Comparison of ENCODE assay signal across 19 cellular contexts in genomic region chr17:49729074-49729473, GRCh38. TPM values are rescaled to one million over a fixed set of nuclear protein-coding genes. Genes with fewer than 3 reads are reported as not detected.
A peak's percentile ranks its signal among the peaks of the same experiment; 100 is the strongest.
DNase-seq lines count a peak whose midpoint lies in the region; ATAC-seq, FAIRE-seq and TF ChIP-seq lines count a peak whose summit lies in the region.
"Had no signal": no experiment of that assay in that cellular context is flagged by ENCODE, and none has a peak within 500 bp of the region (broad histone marks: within the 10 kb centered on the region; RNA-seq: fewer than 3 reads in every experiment).

No MANE protein-coding gene starts in this region.

- no peaks in the 10 kb centered on the region for H3K27me3 Mint-ChIP-seq in activated T-cell treated with anti-CD3 and anti-CD28 coated beads, Interleukin-2, amount 50 U/mL, for 24 hours
- H3K27me3 Mint-ChIP-seq in activated T-cell treated with anti-CD3 and anti-CD28 coated beads, Interleukin-2, amount 50 U/mL, for 4 hours (ENCODE audit: low read depth), result no peaks in the 10 kb centered on the region
- H3K27me3 Mint-ChIP-seq in activated T-helper 1 cell treated with anti-CD3 and anti-CD28 coated beads, Interleukin-12 subunit alpha, Interleukin-12 subunit beta, Interleukin-2, Interleukin-4 antibody, amounts not matched to agents 30 ng/mL and 10 ng/mL and 1 ng/mL, durations not matched to agents 14 hours and 24 hours and 36 hours (ENCODE audit: insufficient read depth), result no peaks in the 10 kb centered on the region
- peaks cover 2% of the 10 kb centered on the region for H3K27me3 Mint-ChIP-seq in glutamatergic neuron (ENCODE audit: unreplicated experiment)

- 89 to 93% (median 92%) methylated on average over 3 of the region's 3 CpGs for WGBS in stomach, 5 donors
- WGBS in HepG2 (ENCODE audit: low lambda C conversion rate), result 95% methylated on average over 3 of the region's 3 CpGs

- no TSS peak for BruUV-seq in HepG2 (replicated peaks; lab: Mats Ljungman, UMichigan)

- TF ChIP-seq EP300 in stomach (IDR thresholded peaks at IDR 0.05) (no peak), HepG2 (IDR thresholded peaks at IDR 0.05; ENCODE audit: low read depth in 2 of 2, low read length in 2 of 2) (no peak), HepG2 (CRISPR knock-in tag; IDR thresholded peaks at IDR 0.05; ENCODE audit: borderline replicate concordance) (no peak)

- FAIRE-seq in HepG2 (lab: Jason Lieb, UNC), result no peak
- FAIRE-seq: A549, bronchial epithelial cell, endometrium, kidney had no signal

- H3K4me3 ChIP-seq in muscle layer of colon (ENCODE audit: low read depth in 1 of 2, low read length in 2 of 2) (no peak overlapping the region), stomach (no peak overlapping the region), HepG2 (replicated peaks in 1 of 3; ENCODE audit: insufficient read depth in 1 of 3, low read depth in 2 of 3, low read length in 3 of 3) (no peak overlapping the region)
- H3K4me3 ChIP-seq: A549, mucosa of descending colon, Peyer's patch had no signal

- H3K9ac ChIP-seq in muscle layer of colon (ENCODE audit: low read length) (no peak overlapping the region), HepG2 (ENCODE audit: insufficient read depth, low read depth, low read length) (no peak overlapping the region)

- DNase-seq in activated T-cell treated with anti-CD3 and anti-CD28 coated beads, Interleukin-2, amount 50 U/mL, for 24 hours, result no peak
- DNase-seq in activated T-cell treated with anti-CD3 and anti-CD28 coated beads, Interleukin-2, amount 50 U/mL, for 4 hours, result no peak
- DNase-seq in activated T-helper 1 cell treated with anti-CD3 and anti-CD28 coated beads, Interleukin-12 subunit alpha, Interleukin-12 subunit beta, Interleukin-2, Interleukin-4 antibody, amounts not matched to agents 30 ng/mL and 10 ng/mL and 1 ng/mL, durations not matched to agents 14 hours and 24 hours and 36 hours (ENCODE audit: low spot score), result no peak
- DNase-seq in stomach, result no peak
- no peak for DNase-seq in glutamatergic neuron
- no peak for DNase-seq in HepG2 (ENCODE audit: low spot score)
- DNase-seq in AG08395 (ENCODE audit: low spot score), result no peak
- DNase-seq: activated CD4-positive, alpha-beta T cell treated with anti-CD3 and anti-CD28 coated beads for 48 hours; activated effector memory CD4-positive, alpha-beta T cell treated with Interleukin-2 at 50 U/mL for 16 hours; kidney; mucosa of descending colon; NCI-H1694 treated with DMSO at 0.1 percent for 48 hours; NCI-H524; Peyer's patch; stimulated activated CD4-positive, alpha-beta T cell treated with anti-CD3 and anti-CD28 coated beads, Interleukin-2, amount 100 ng/mL, for 48 hours had no signal

- H3K4me1 ChIP-seq in muscle layer of colon (ENCODE audit: insufficient read depth, low read length), result peaks cover 69% of the 10 kb centered on the region
- peaks cover 9 to 51% (median 32%) of the 10 kb centered on the region in 4 donors for H3K4me1 ChIP-seq in stomach
- H3K4me1 ChIP-seq in HepG2 (ENCODE audit: insufficient read depth, low read length), result no peaks in the 10 kb centered on the region
- H3K4me1 ChIP-seq: A549 had no signal

- H3K27ac Mint-ChIP-seq in activated T-cell treated with anti-CD3 and anti-CD28 coated beads, Interleukin-2, amount 50 U/mL, for 24 hours, result peak overlapping the region; percentile 79
- H3K27ac Mint-ChIP-seq in activated T-helper 1 cell treated with anti-CD3 and anti-CD28 coated beads, Interleukin-12 subunit alpha, Interleukin-12 subunit beta, Interleukin-2, Interleukin-4 antibody, amounts not matched to agents 30 ng/mL and 10 ng/mL and 1 ng/mL, durations not matched to agents 14 hours and 24 hours and 36 hours, result peak overlapping the region; percentile 64
- H3K27ac Mint-ChIP-seq in glutamatergic neuron (ENCODE audit: unreplicated experiment), result no peak overlapping the region

- H2AFZ ChIP-seq in HepG2 (ENCODE audit: low read length), result no peak overlapping the region

- POLR2A ChIA-PET in HepG2 (lab: Yijun Ruan, JAX), result no interaction called here

- TF ChIP-seq POLR2A in stomach (IDR thresholded peaks at IDR 0.05) (no peak), HepG2 (IDR thresholded peaks at IDR 0.05; ENCODE audit: insufficient read depth in 1 of 2, low read depth in 2 of 2, low read length in 2 of 2) (no peak)

- in situ Hi-C loops in HepG2 (cut with HindIII; ENCODE audit: extremely low pct_ligation_motif_present, low pct_unique_long_range_greater_than_20kb), result no loop called here

- no peak overlapping the region for H3K4me3 Mint-ChIP-seq in activated T-cell treated with anti-CD3 and anti-CD28 coated beads, Interleukin-2, amount 50 U/mL, for 24 hours
- H3K4me3 Mint-ChIP-seq in activated T-cell treated with anti-CD3 and anti-CD28 coated beads, Interleukin-2, amount 50 U/mL, for 4 hours, result no peak overlapping the region
- no peak overlapping the region for H3K4me3 Mint-ChIP-seq in activated T-helper 1 cell treated with anti-CD3 and anti-CD28 coated beads, Interleukin-12 subunit alpha, Interleukin-12 subunit beta, Interleukin-2, Interleukin-4 antibody, amounts not matched to agents 30 ng/mL and 10 ng/mL and 1 ng/mL, durations not matched to agents 14 hours and 24 hours and 36 hours
- no peak overlapping the region for H3K4me3 Mint-ChIP-seq in glutamatergic neuron (ENCODE audit: unreplicated experiment)

- H3K4me1 Mint-ChIP-seq in activated T-cell treated with anti-CD3 and anti-CD28 coated beads, Interleukin-2, amount 50 U/mL, for 24 hours (ENCODE audit: low read depth), result peaks cover 65% of the 10 kb centered on the region
- peaks cover 58% of the 10 kb centered on the region for H3K4me1 Mint-ChIP-seq in activated T-cell treated with anti-CD3 and anti-CD28 coated beads, Interleukin-2, amount 50 U/mL, for 4 hours (ENCODE audit: low read depth)
- peaks cover 33% of the 10 kb centered on the region for H3K4me1 Mint-ChIP-seq in activated T-helper 1 cell treated with anti-CD3 and anti-CD28 coated beads, Interleukin-12 subunit alpha, Interleukin-12 subunit beta, Interleukin-2, Interleukin-4 antibody, amounts not matched to agents 30 ng/mL and 10 ng/mL and 1 ng/mL, durations not matched to agents 14 hours and 24 hours and 36 hours (ENCODE audit: low read depth)
- H3K4me1 Mint-ChIP-seq in glutamatergic neuron (ENCODE audit: low read depth, unreplicated experiment), result peaks cover 24% of the 10 kb centered on the region

- CTCF ChIA-PET in HepG2 (lab: Yijun Ruan, JAX; ENCODE audit: low intra/inter-chr PET ratio, low total read pairs), result no interaction called here

- H3K36me3 ChIP-seq in muscle layer of colon (ENCODE audit: insufficient read depth, low read length) (peaks cover 8% of the 10 kb centered on the region), stomach (peaks cover 0 to 13% (median 8%) of the 10 kb centered on the region in 4 donors), HepG2 (replicated peaks in 1 of 2; ENCODE audit: control insufficient read depth in 1 of 2, insufficient read depth in 2 of 2, low read length in 2 of 2) (peaks cover 4 to 13% of the 10 kb centered on the region in 2 experiments; a peak in 4 of 5 replicates)

- no peaks in the 10 kb centered on the region for H3K79me2 ChIP-seq in HepG2 (ENCODE audit: insufficient read depth, low read length)

- ATAC-seq in activated T-cell treated with anti-CD3 and anti-CD28 coated beads, Interleukin-2, amount 50 U/mL, for 4 hours, result no peak
- ATAC-seq in HepG2, result no peak
- ATAC-seq: A549 had no signal

- H3K27ac ChIP-seq in muscle layer of colon (ENCODE audit: low read depth, low read length) (peak overlapping the region; percentile 54), stomach (peak overlapping the region in 4 of 5 donors; percentile 41 to 79 (median 66)), HepG2 (ENCODE audit: extremely low read length, insufficient read depth, low read length) (no peak overlapping the region)
- H3K27ac ChIP-seq: A549 had no signal

- H3K27me3 ChIP-seq in muscle layer of colon (ENCODE audit: control insufficient read depth in 1 of 2, insufficient read depth in 2 of 2, low read length in 2 of 2) (no peaks in the 10 kb centered on the region), stomach (no peaks in the 10 kb centered on the region), HepG2 (ENCODE audit: control insufficient read depth in 1 of 2, insufficient read depth in 2 of 2, low read length in 2 of 2) (no peaks in the 10 kb centered on the region)
- H3K27me3 ChIP-seq: Peyer's patch had no signal

- intact Hi-C loops in activated T-helper 1 cell treated with anti-CD3 and anti-CD28 coated beads, Interleukin-12 subunit alpha, Interleukin-12 subunit beta, Interleukin-2, Interleukin-4 antibody, amounts not matched to agents 30 ng/mL and 10 ng/mL and 1 ng/mL, durations not matched to agents 14 hours and 24 hours and 36 hours (cut with micrococcal nuclease), result no loop called here
- intact Hi-C loops in stomach (cut with DNase I; ENCODE audit: low total_unique reads) (no loop called here), HepG2 (cut with micrococcal nuclease; ENCODE audit: unreplicated experiment) (no loop called here)

- no peak for TF ChIP-seq CTCF in stomach (IDR thresholded peaks at IDR 0.05)
- no peak for TF ChIP-seq CTCF in glutamatergic neuron (IDR thresholded peaks at IDR 0.05; ENCODE audit: partially characterized antibody, unreplicated experiment)
- TF ChIP-seq CTCF in HepG2 (CRISPR knock-in tag; IDR thresholded peaks at IDR 0.05), result no peak

- H3K9me3 ChIP-seq in muscle layer of colon (ENCODE audit: low read length), result no peaks in the 10 kb centered on the region
- no peaks in the 10 kb centered on the region for H3K9me3 ChIP-seq in stomach
- H3K9me3 ChIP-seq in HepG2 (ENCODE audit: low read length), result no peaks in the 10 kb centered on the region
- H3K9me3 ChIP-seq: A549, mucosa of descending colon, Peyer's patch had no signal

- TF ChIP-seq RAD21 in HepG2 (CRISPR knock-in tag; IDR thresholded peaks at IDR 0.05), result no peak

- H3K4me2 ChIP-seq in HepG2 (ENCODE audit: low read depth, low read length), result no peak overlapping the region
- H3K4me2 ChIP-seq: A549 had no signal

- no peaks in the 10 kb centered on the region for H3K9me3 Mint-ChIP-seq in activated T-cell treated with anti-CD3 and anti-CD28 coated beads, Interleukin-2, amount 50 U/mL, for 24 hours
- peaks cover 5% of the 10 kb centered on the region for H3K9me3 Mint-ChIP-seq in activated T-cell treated with anti-CD3 and anti-CD28 coated beads, Interleukin-2, amount 50 U/mL, for 4 hours
- H3K9me3 Mint-ChIP-seq in activated T-helper 1 cell treated with anti-CD3 and anti-CD28 coated beads, Interleukin-12 subunit alpha, Interleukin-12 subunit beta, Interleukin-2, Interleukin-4 antibody, amounts not matched to agents 30 ng/mL and 10 ng/mL and 1 ng/mL, durations not matched to agents 14 hours and 24 hours and 36 hours, result no peaks in the 10 kb centered on the region
- peaks cover 2% of the 10 kb centered on the region for H3K9me3 Mint-ChIP-seq in glutamatergic neuron (ENCODE audit: unreplicated experiment)

- peaks cover 67% of the 10 kb centered on the region for H3K36me3 Mint-ChIP-seq in activated T-cell treated with anti-CD3 and anti-CD28 coated beads, Interleukin-2, amount 50 U/mL, for 24 hours (ENCODE audit: low read depth)
- peaks cover 34% of the 10 kb centered on the region for H3K36me3 Mint-ChIP-seq in activated T-cell treated with anti-CD3 and anti-CD28 coated beads, Interleukin-2, amount 50 U/mL, for 4 hours (ENCODE audit: insufficient read depth)
- H3K36me3 Mint-ChIP-seq in activated T-helper 1 cell treated with anti-CD3 and anti-CD28 coated beads, Interleukin-12 subunit alpha, Interleukin-12 subunit beta, Interleukin-2, Interleukin-4 antibody, amounts not matched to agents 30 ng/mL and 10 ng/mL and 1 ng/mL, durations not matched to agents 14 hours and 24 hours and 36 hours (ENCODE audit: low read depth), result peaks cover 43% of the 10 kb centered on the region
- peaks cover 9% of the 10 kb centered on the region for H3K36me3 Mint-ChIP-seq in glutamatergic neuron (ENCODE audit: unreplicated experiment)

- H4K20me1 ChIP-seq in HepG2 (ENCODE audit: insufficient read depth, low read length), result no peaks in the 10 kb centered on the region

RNA-seq across cellular contexts. Expression of gene SLC35B1, which starts 21.3 kb away (rescaled TPM):
- total RNA-seq in activated T-cell treated with anti-CD3 and anti-CD28 coated beads, Interleukin-2, amount 50 U/mL, for 4 hours, result 10 to 100 TPM; 89.1 to 90.4 (median 90.3) TPM
- total RNA-seq in activated T-helper 1 cell treated with anti-CD3 and anti-CD28 coated beads, Interleukin-12 subunit alpha, Interleukin-12 subunit beta, Interleukin-2, Interleukin-4 antibody, amounts not matched to agents 30 ng/mL and 10 ng/mL and 1 ng/mL, durations not matched to agents 14 hours and 24 hours and 36 hours, result 71.6 and 75.4 TPM in 2 replicates
- total RNA-seq in stomach (10 to 100 TPM; 36.2 to 59.8 (median 48.1) TPM), glutamatergic neuron (ENCODE audit: unreplicated experiment) (123 TPM), HepG2 (2016; rRNA removed; fragmentation: Illumina TruSeq; extraction: Trizol) (67.0 and 113 TPM in 2 replicates)
- polyA plus RNA-seq in stomach (10 to 100 TPM; 26.3 to 36.2 (median 34.2) TPM), HepG2 (2011; rRNA removed) (83.6 and 99.6 TPM in 2 replicates)
- total RNA-seq in HepG2 (2016; cell fraction: cytosol; rRNA removed; fragmentation: Illumina TruSeq; extraction: Trizol; ENCODE audit: low read depth), result 128 and 146 TPM in 2 replicates
- total RNA-seq in HepG2 (2016; cell fraction: insoluble cytoplasmic fraction; rRNA removed; fragmentation: Illumina TruSeq; extraction: Trizol), result 68.0 and 117 TPM in 2 replicates
- total RNA-seq in HepG2 (2016; cell fraction: membrane; rRNA removed; fragmentation: Illumina TruSeq; extraction: Trizol), result 115 and 123 TPM in 2 replicates
- total RNA-seq in HepG2 (2016; cell fraction: nucleus; rRNA removed; fragmentation: Illumina TruSeq; extraction: Trizol), result 105 and 117 TPM in 2 replicates
- polyA plus RNA-seq in HepG2 (2011; cell fraction: cytosol; rRNA removed), result 70.6 and 97.9 TPM in 2 replicates
- polyA plus RNA-seq in HepG2 (2011; cell fraction: nucleus; rRNA removed), result 79.1 and 84.2 TPM in 2 replicates
- polyA plus RNA-seq in HepG2 (2012), result 60.8 and 61.5 TPM in 2 replicates
- 123 and 149 TPM in 2 replicates for polyA plus RNA-seq in HepG2 (2016; cell fraction: cytosol; fragmentation: Illumina TruSeq; extraction: Trizol; ENCODE audit: low read depth)
- polyA plus RNA-seq in HepG2 (2016; cell fraction: insoluble cytoplasmic fraction; fragmentation: Illumina TruSeq; extraction: Trizol; ENCODE audit: low read depth), result 70.3 and 81.2 TPM in 2 replicates
- polyA plus RNA-seq in HepG2 (2016; cell fraction: membrane; fragmentation: Illumina TruSeq; extraction: Trizol; ENCODE audit: low read depth), result 114 and 119 TPM in 2 replicates
- polyA plus RNA-seq in HepG2 (2016; cell fraction: nucleus; fragmentation: Illumina TruSeq; extraction: Trizol; ENCODE audit: insufficient read depth, low read depth), result 186 and 193 TPM in 2 replicates
- polyA minus RNA-seq in HepG2 (2011; rRNA and poly(A)+ RNA removed; ENCODE audit: low replicate concordance), result 81.3 and 114 TPM in 2 replicates
- polyA minus RNA-seq in HepG2 (2011; cell fraction: cytosol; rRNA and poly(A)+ RNA removed), result 27.6 and 41.2 TPM in 2 replicates
- polyA minus RNA-seq in HepG2 (2011; cell fraction: nucleus; rRNA and poly(A)+ RNA removed), result 67.3 and 71.3 TPM in 2 replicates

RNA-seq across cellular contexts. Expression of gene FAM117A, which starts 34.9 kb away (rescaled TPM):
- 10 to 100 TPM; 10.3 to 12.1 (median 11.6) TPM for total RNA-seq in activated T-cell treated with anti-CD3 and anti-CD28 coated beads, Interleukin-2, amount 50 U/mL, for 4 hours
- total RNA-seq in activated T-helper 1 cell treated with anti-CD3 and anti-CD28 coated beads, Interleukin-12 subunit alpha, Interleukin-12 subunit beta, Interleukin-2, Interleukin-4 antibody, amounts not matched to agents 30 ng/mL and 10 ng/mL and 1 ng/mL, durations not matched to agents 14 hours and 24 hours and 36 hours, result 13.9 and 14.8 TPM in 2 replicates
- total RNA-seq in stomach, result 10 to 100 TPM in 2 of 5 donors, 1 to 10 TPM in 2, under 1 TPM in 1; 0.58 to 39.7 (median 6.7) TPM
- 1 to 10 TPM; 5.3 to 7.0 (median 5.6) TPM for polyA plus RNA-seq in stomach
- total RNA-seq in glutamatergic neuron (ENCODE audit: unreplicated experiment), result 11.9 TPM
- 12.1 and 12.3 TPM in 2 replicates for total RNA-seq in HepG2 (2016; rRNA removed; fragmentation: Illumina TruSeq; extraction: Trizol)
- total RNA-seq in HepG2 (2016; cell fraction: cytosol; rRNA removed; fragmentation: Illumina TruSeq; extraction: Trizol; ENCODE audit: low read depth), result 10.9 and 12.0 TPM in 2 replicates
- 9.9 and 12.6 TPM in 2 replicates for total RNA-seq in HepG2 (2016; cell fraction: insoluble cytoplasmic fraction; rRNA removed; fragmentation: Illumina TruSeq; extraction: Trizol)
- total RNA-seq in HepG2 (2016; cell fraction: membrane; rRNA removed; fragmentation: Illumina TruSeq; extraction: Trizol), result 21.3 and 21.9 TPM in 2 replicates
- total RNA-seq in HepG2 (2016; cell fraction: nucleus; rRNA removed; fragmentation: Illumina TruSeq; extraction: Trizol), result 8.1 and 8.9 TPM in 2 replicates
- 19.8 and 22.0 TPM in 2 replicates for polyA plus RNA-seq in HepG2 (2011; rRNA removed)
- polyA plus RNA-seq in HepG2 (2011; cell fraction: cytosol; rRNA removed), result 11.4 and 15.9 TPM in 2 replicates
- 17.2 and 20.5 TPM in 2 replicates for polyA plus RNA-seq in HepG2 (2011; cell fraction: nucleus; rRNA removed)
- polyA plus RNA-seq in HepG2 (2012), result 11.3 and 12.2 TPM in 2 replicates
- polyA plus RNA-seq in HepG2 (2016; cell fraction: cytosol; fragmentation: Illumina TruSeq; extraction: Trizol; ENCODE audit: low read depth), result 19.0 and 20.2 TPM in 2 replicates
- polyA plus RNA-seq in HepG2 (2016; cell fraction: insoluble cytoplasmic fraction; fragmentation: Illumina TruSeq; extraction: Trizol; ENCODE audit: low read depth), result 19.2 and 23.6 TPM in 2 replicates
- 28.9 and 33.3 TPM in 2 replicates for polyA plus RNA-seq in HepG2 (2016; cell fraction: membrane; fragmentation: Illumina TruSeq; extraction: Trizol; ENCODE audit: low read depth)
- 20.1 and 22.1 TPM in 2 replicates for polyA plus RNA-seq in HepG2 (2016; cell fraction: nucleus; fragmentation: Illumina TruSeq; extraction: Trizol; ENCODE audit: insufficient read depth, low read depth)
- 32.1 TPM in 1 of 2 replicates, not detected in the other for polyA minus RNA-seq in HepG2 (2011; rRNA and poly(A)+ RNA removed; ENCODE audit: low replicate concordance)
- 6.7 and 8.0 TPM in 2 replicates for polyA minus RNA-seq in HepG2 (2011; cell fraction: cytosol; rRNA and poly(A)+ RNA removed)
- 7.9 and 8.7 TPM in 2 replicates for polyA minus RNA-seq in HepG2 (2011; cell fraction: nucleus; rRNA and poly(A)+ RNA removed)

RNA-seq across cellular contexts. Expression of gene SPOP, which starts 51.2 kb away (rescaled TPM):
- 10 to 100 TPM; 61.4 to 78.1 (median 71.9) TPM for total RNA-seq in activated T-cell treated with anti-CD3 and anti-CD28 coated beads, Interleukin-2, amount 50 U/mL, for 4 hours
- 58.3 and 61.9 TPM in 2 replicates for total RNA-seq in activated T-helper 1 cell treated with anti-CD3 and anti-CD28 coated beads, Interleukin-12 subunit alpha, Interleukin-12 subunit beta, Interleukin-2, Interleukin-4 antibody, amounts not matched to agents 30 ng/mL and 10 ng/mL and 1 ng/mL, durations not matched to agents 14 hours and 24 hours and 36 hours
- total RNA-seq in stomach (100 to 1,000 TPM in 2 of 5 donors, 10 to 100 TPM in 3; 17.5 to 309 (median 49.2) TPM), glutamatergic neuron (ENCODE audit: unreplicated experiment) (49.5 TPM), HepG2 (2016; rRNA removed; fragmentation: Illumina TruSeq; extraction: Trizol) (60.8 and 79.4 TPM in 2 replicates)
- polyA plus RNA-seq in stomach (10 to 100 TPM; 23.3 to 42.0 (median 30.8) TPM), HepG2 (2011; rRNA removed) (52.8 and 53.9 TPM in 2 replicates)
- 19.9 and 21.7 TPM in 2 replicates for total RNA-seq in HepG2 (2016; cell fraction: cytosol; rRNA removed; fragmentation: Illumina TruSeq; extraction: Trizol; ENCODE audit: low read depth)
- 63.3 and 71.0 TPM in 2 replicates for total RNA-seq in HepG2 (2016; cell fraction: insoluble cytoplasmic fraction; rRNA removed; fragmentation: Illumina TruSeq; extraction: Trizol)
- total RNA-seq in HepG2 (2016; cell fraction: membrane; rRNA removed; fragmentation: Illumina TruSeq; extraction: Trizol), result 43.8 and 45.3 TPM in 2 replicates
- total RNA-seq in HepG2 (2016; cell fraction: nucleus; rRNA removed; fragmentation: Illumina TruSeq; extraction: Trizol), result 46.2 and 51.9 TPM in 2 replicates
- 26.8 and 29.2 TPM in 2 replicates for polyA plus RNA-seq in HepG2 (2011; cell fraction: cytosol; rRNA removed)
- 30.1 and 34.8 TPM in 2 replicates for polyA plus RNA-seq in HepG2 (2011; cell fraction: nucleus; rRNA removed)
- 43.7 and 44.1 TPM in 2 replicates for polyA plus RNA-seq in HepG2 (2012)
- 9.7 and 11.5 TPM in 2 replicates for polyA plus RNA-seq in HepG2 (2016; cell fraction: cytosol; fragmentation: Illumina TruSeq; extraction: Trizol; ENCODE audit: low read depth)
- polyA plus RNA-seq in HepG2 (2016; cell fraction: insoluble cytoplasmic fraction; fragmentation: Illumina TruSeq; extraction: Trizol; ENCODE audit: low read depth), result 61.1 and 61.7 TPM in 2 replicates
- 21.7 and 24.5 TPM in 2 replicates for polyA plus RNA-seq in HepG2 (2016; cell fraction: membrane; fragmentation: Illumina TruSeq; extraction: Trizol; ENCODE audit: low read depth)
- 48.8 and 52.8 TPM in 2 replicates for polyA plus RNA-seq in HepG2 (2016; cell fraction: nucleus; fragmentation: Illumina TruSeq; extraction: Trizol; ENCODE audit: insufficient read depth, low read depth)
- polyA minus RNA-seq in HepG2 (2011; rRNA and poly(A)+ RNA removed; ENCODE audit: low replicate concordance), result 81.2 and 98.5 TPM in 2 replicates
- polyA minus RNA-seq in HepG2 (2011; cell fraction: cytosol; rRNA and poly(A)+ RNA removed), result 39.3 and 41.6 TPM in 2 replicates
- polyA minus RNA-seq in HepG2 (2011; cell fraction: nucleus; rRNA and poly(A)+ RNA removed), result 61.2 and 77.8 TPM in 2 replicates

RNA-seq across cellular contexts. Expression of gene KAT7, which starts 59.4 kb away (rescaled TPM):
- total RNA-seq in activated T-cell treated with anti-CD3 and anti-CD28 coated beads, Interleukin-2, amount 50 U/mL, for 4 hours, result 10 to 100 TPM; 59.4 to 66.6 (median 63.8) TPM
- total RNA-seq in activated T-helper 1 cell treated with anti-CD3 and anti-CD28 coated beads, Interleukin-12 subunit alpha, Interleukin-12 subunit beta, Interleukin-2, Interleukin-4 antibody, amounts not matched to agents 30 ng/mL and 10 ng/mL and 1 ng/mL, durations not matched to agents 14 hours and 24 hours and 36 hours, result 68.5 and 71.1 TPM in 2 replicates
- total RNA-seq in stomach (10 to 100 TPM in 4 of 5 donors, 1 to 10 TPM in 1; 9.3 to 92.4 (median 31.2) TPM), glutamatergic neuron (ENCODE audit: unreplicated experiment) (65.7 TPM), HepG2 (2016; rRNA removed; fragmentation: Illumina TruSeq; extraction: Trizol) (39.2 and 43.8 TPM in 2 replicates)
- polyA plus RNA-seq in stomach (10 to 100 TPM in 1 of 3 donors, 1 to 10 TPM in 2; 5.0 to 12.7 (median 9.0) TPM), HepG2 (2011; rRNA removed) (17.2 and 21.2 TPM in 2 replicates)
- total RNA-seq in HepG2 (2016; cell fraction: cytosol; rRNA removed; fragmentation: Illumina TruSeq; extraction: Trizol; ENCODE audit: low read depth), result 7.5 and 9.1 TPM in 2 replicates
- 38.8 and 41.1 TPM in 2 replicates for total RNA-seq in HepG2 (2016; cell fraction: insoluble cytoplasmic fraction; rRNA removed; fragmentation: Illumina TruSeq; extraction: Trizol)
- total RNA-seq in HepG2 (2016; cell fraction: membrane; rRNA removed; fragmentation: Illumina TruSeq; extraction: Trizol), result 14.7 and 17.3 TPM in 2 replicates
- 47.4 and 58.4 TPM in 2 replicates for total RNA-seq in HepG2 (2016; cell fraction: nucleus; rRNA removed; fragmentation: Illumina TruSeq; extraction: Trizol)
- polyA plus RNA-seq in HepG2 (2011; cell fraction: cytosol; rRNA removed), result 11.2 and 13.2 TPM in 2 replicates
- 21.2 and 24.5 TPM in 2 replicates for polyA plus RNA-seq in HepG2 (2011; cell fraction: nucleus; rRNA removed)
- 16.5 and 22.9 TPM in 2 replicates for polyA plus RNA-seq in HepG2 (2012)
- 1.2 and 1.6 TPM in 2 replicates for polyA plus RNA-seq in HepG2 (2016; cell fraction: cytosol; fragmentation: Illumina TruSeq; extraction: Trizol; ENCODE audit: low read depth)
- 35.8 and 38.8 TPM in 2 replicates for polyA plus RNA-seq in HepG2 (2016; cell fraction: insoluble cytoplasmic fraction; fragmentation: Illumina TruSeq; extraction: Trizol; ENCODE audit: low read depth)
- polyA plus RNA-seq in HepG2 (2016; cell fraction: membrane; fragmentation: Illumina TruSeq; extraction: Trizol; ENCODE audit: low read depth), result 5.3 and 5.7 TPM in 2 replicates
- 32.7 and 33.9 TPM in 2 replicates for polyA plus RNA-seq in HepG2 (2016; cell fraction: nucleus; fragmentation: Illumina TruSeq; extraction: Trizol; ENCODE audit: insufficient read depth, low read depth)
- polyA minus RNA-seq in HepG2 (2011; rRNA and poly(A)+ RNA removed; ENCODE audit: low replicate concordance), result 35.4 and 40.6 TPM in 2 replicates
- polyA minus RNA-seq in HepG2 (2011; cell fraction: cytosol; rRNA and poly(A)+ RNA removed), result 20.4 and 21.7 TPM in 2 replicates
- polyA minus RNA-seq in HepG2 (2011; cell fraction: nucleus; rRNA and poly(A)+ RNA removed), result 84.9 and 89.1 TPM in 2 replicates
